8 cellular contexts compared by ENCODE assay signal in the genomic region with DNA sequence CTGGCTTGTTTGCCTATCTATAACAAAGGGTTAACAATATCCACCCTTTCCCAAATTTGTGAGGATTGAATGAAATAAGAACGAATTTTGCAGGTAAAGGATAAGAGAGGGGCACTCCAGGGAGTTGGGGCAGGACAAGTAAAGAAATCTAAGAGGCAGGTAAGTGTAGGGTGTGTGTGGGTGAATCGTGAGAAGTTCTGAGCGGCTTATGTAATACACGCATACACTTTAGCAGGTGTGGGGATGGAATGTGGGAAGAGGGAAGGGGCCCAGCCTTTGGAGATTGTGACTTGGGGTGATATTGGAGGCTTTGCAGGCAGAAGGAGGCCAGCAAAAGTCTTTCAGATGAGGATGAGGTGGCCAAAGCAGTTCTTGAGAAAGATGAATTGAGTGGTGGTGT.
"Had no signal": no experiment of that assay in that cellular context is flagged by ENCODE, and none has a peak within 500 bp of the region (broad histone marks: within the 10 kb centered on the region; RNA-seq: fewer than 3 reads in every experiment).

No MANE protein-coding gene starts in this region.

- ATAC-seq: K562 had no signal

- DNase-seq: GOT3, H9, HCEC 1CT, IMR-90, KG1 had no signal

- H3K27ac Mint-ChIP-seq: H9 had no signal

- H3K4me3 ChIP-seq: K562 had no signal

- FAIRE-seq: H54, HTR-8/SVneo, K562 had no signal

- H3K4me3 Mint-ChIP-seq: H9 had no signal
